Comparison of ENCODE assay signal across 11 cellular contexts in genomic region chr17:76053230-76054111, GRCh38. TPM values are rescaled to one million over a fixed set of nuclear protein-coding genes. Genes with fewer than 3 reads are reported as not detected.
DNase-seq lines count a peak whose midpoint lies in the region; ATAC-seq, FAIRE-seq and TF ChIP-seq lines count a peak whose summit lies in the region.
"Had no signal": no experiment of that assay in that cellular context is flagged by ENCODE, and none has a peak within 500 bp of the region (broad histone marks: within the 10 kb centered on the region; RNA-seq: fewer than 3 reads in every experiment).

No MANE protein-coding gene starts in this region.

- H3K27ac Mint-ChIP-seq in activated T-cell treated with anti-CD3 and anti-CD28 coated beads, Interleukin-2, amount 50 U/mL, for 24 hours, result peak overlapping the region; percentile 74
- peak overlapping the region; percentile 25 for H3K27ac Mint-ChIP-seq in activated naive CD8-positive, alpha-beta T cell treated with anti-CD3 and anti-CD28 coated beads, Interleukin-2, amount 50 U/mL, for 24 hours

- peak in 1 of 4 donors; percentile 20 for TF ChIP-seq EP300 in upper lobe of left lung (IDR thresholded peaks at IDR 0.05)

- TF ChIP-seq POLR2A in upper lobe of left lung (IDR thresholded peaks at IDR 0.05) (no peak), H54 (IDR thresholded peaks at IDR 0.05; ENCODE audit: low read depth, low read length) (no peak)

- peak; percentile 50 for ATAC-seq in activated naive CD8-positive, alpha-beta T cell treated with anti-CD3 and anti-CD28 coated beads, Interleukin-2, amount 50 U/mL, for 24 hours
- ATAC-seq in upper lobe of left lung (ENCODE audit: low FRiP score in 2 of 2), result peak; percentile 65 to 69
- ATAC-seq: left lobe of liver had no signal

- H3K4me1 Mint-ChIP-seq in activated T-cell treated with anti-CD3 and anti-CD28 coated beads, Interleukin-2, amount 50 U/mL, for 24 hours (ENCODE audit: low read depth), result peaks cover 34% of the 10 kb centered on the region
- peaks cover 29% of the 10 kb centered on the region for H3K4me1 Mint-ChIP-seq in activated naive CD8-positive, alpha-beta T cell treated with anti-CD3 and anti-CD28 coated beads, Interleukin-2, amount 50 U/mL, for 24 hours

- H3K9me3 Mint-ChIP-seq in activated T-cell treated with anti-CD3 and anti-CD28 coated beads, Interleukin-2, amount 50 U/mL, for 24 hours, result no peaks in the 10 kb centered on the region
- H3K9me3 Mint-ChIP-seq in activated naive CD8-positive, alpha-beta T cell treated with anti-CD3 and anti-CD28 coated beads, Interleukin-2, amount 50 U/mL, for 24 hours, result no peaks in the 10 kb centered on the region
- H3K9me3 Mint-ChIP-seq: central memory CD8-positive, alpha-beta T cell had no signal

- intact Hi-C loops in kidney (cut with DNase I), result no loop called here

- in situ Hi-C loops in GM13977 (cut with MboI; ENCODE audit: low pct_unique_long_range_greater_than_20kb, low sequenced_read_pairs, unreplicated experiment), result no loop called here

- H3K27me3 ChIP-seq in upper lobe of left lung, result no peaks in the 10 kb centered on the region

- H3K27ac ChIP-seq in kidney (ENCODE audit: low read depth in 2 of 2, low read length in 2 of 2) (no peak overlapping the region), upper lobe of left lung (peak overlapping the region; percentile 74 to 81 (median 78))

- H3K4me3 Mint-ChIP-seq in activated T-cell treated with anti-CD3 and anti-CD28 coated beads, Interleukin-2, amount 50 U/mL, for 24 hours, result no peak overlapping the region
- no peak overlapping the region for H3K4me3 Mint-ChIP-seq in activated naive CD8-positive, alpha-beta T cell treated with anti-CD3 and anti-CD28 coated beads, Interleukin-2, amount 50 U/mL, for 24 hours
- H3K4me3 Mint-ChIP-seq: central memory CD8-positive, alpha-beta T cell had no signal

- peaks cover 92% of the 10 kb centered on the region for H3K36me3 Mint-ChIP-seq in activated T-cell treated with anti-CD3 and anti-CD28 coated beads, Interleukin-2, amount 50 U/mL, for 24 hours (ENCODE audit: low read depth)
- peaks cover 52% of the 10 kb centered on the region for H3K36me3 Mint-ChIP-seq in activated naive CD8-positive, alpha-beta T cell treated with anti-CD3 and anti-CD28 coated beads, Interleukin-2, amount 50 U/mL, for 24 hours (ENCODE audit: low read depth)

- H3K27me3 Mint-ChIP-seq in activated T-cell treated with anti-CD3 and anti-CD28 coated beads, Interleukin-2, amount 50 U/mL, for 24 hours, result no peaks in the 10 kb centered on the region
- no peaks in the 10 kb centered on the region for H3K27me3 Mint-ChIP-seq in activated naive CD8-positive, alpha-beta T cell treated with anti-CD3 and anti-CD28 coated beads, Interleukin-2, amount 50 U/mL, for 24 hours
- H3K27me3 Mint-ChIP-seq: central memory CD8-positive, alpha-beta T cell had no signal

- no peak for DNase-seq in activated T-cell treated with anti-CD3 and anti-CD28 coated beads, Interleukin-2, amount 50 U/mL, for 24 hours
- no peak for DNase-seq in activated T-cell treated with anti-CD3 and anti-CD28 coated beads, Interleukin-2, amount 50 U/mL, for 1 hour
- DNase-seq in activated naive CD8-positive, alpha-beta T cell treated with anti-CD3 and anti-CD28 coated beads, Interleukin-2, amount 50 U/mL, for 24 hours, result no peak
- DNase-seq in kidney (peak; percentile 9), upper lobe of left lung (peak in 1 of 2 donors; percentile 71), H54 (ENCODE audit: insufficient read length, low spot score) (no peak), GM13977 (ENCODE audit: low spot score) (no peak), occipital lobe (lab: John Stamatoyannopoulos, UW) (no peak)
- DNase-seq: NCI-H1694 had no signal

- H3K9me3 ChIP-seq in kidney (ENCODE audit: control insufficient read depth in 1 of 2, low read length in 2 of 2) (no peaks in the 10 kb centered on the region), upper lobe of left lung (no peaks in the 10 kb centered on the region)

- peaks cover 33 to 42% of the 10 kb centered on the region in 2 donors for H3K36me3 ChIP-seq in kidney (ENCODE audit: control insufficient read depth in 1 of 2, insufficient read depth in 2 of 2, low read length in 2 of 2)
- peaks cover 33 to 96% (median 61%) of the 10 kb centered on the region in 4 donors for H3K36me3 ChIP-seq in upper lobe of left lung

- 66 to 68% methylated on average over 17 of the region's 17 CpGs for WGBS in upper lobe of left lung, 2 donors

- no peak for TF ChIP-seq CTCF in kidney (IDR thresholded peaks at IDR 0.05; ENCODE audit: borderline replicate concordance, extremely low read depth, insufficient read depth)
- no peak for TF ChIP-seq CTCF in upper lobe of left lung (IDR thresholded peaks at IDR 0.05)
- no peak for TF ChIP-seq CTCF in GM13977 (IDR thresholded peaks at IDR 0.05; ENCODE audit: extremely low read depth, insufficient read depth, missing control alignments)

- no peak overlapping the region for H3K9ac ChIP-seq in kidney (ENCODE audit: low read length in 2 of 2)

- H3K4me3 ChIP-seq in kidney (ENCODE audit: low read length in 2 of 2) (no peak overlapping the region), upper lobe of left lung (no peak overlapping the region)

- H3K4me1 ChIP-seq in kidney (ENCODE audit: control insufficient read depth in 1 of 2, insufficient read depth in 1 of 2, low read depth in 1 of 2, low read length in 2 of 2) (peaks cover 0 to 4% of the 10 kb centered on the region in 2 donors), upper lobe of left lung (peaks cover 0 to 20% (median 11%) of the 10 kb centered on the region in 4 donors)

- no peak for FAIRE-seq in kidney (lab: Jason Lieb, UNC)
- no peak for FAIRE-seq in H54 (lab: Jason Lieb, UNC)

RNA-seq across cellular contexts. Expression of gene SRP68, which starts 18.8 kb away (rescaled TPM):
- 68.1 TPM for total RNA-seq in kidney
- polyA plus RNA-seq in kidney (ENCODE audit: insufficient read depth, low read depth, low replicate concordance), result 52.7 TPM
- total RNA-seq in upper lobe of left lung, result 10 to 100 TPM; 41.8 to 68.2 (median 56.1) TPM
- 17.0 TPM for total RNA-seq in occipital lobe

RNA-seq across cellular contexts. Expression of gene GALR2, which starts 21.1 kb away (rescaled TPM):
- total RNA-seq in kidney (not detected), upper lobe of left lung (under 1 TPM in 1 of 6 donors, not detected in 5; 0.61 TPM), occipital lobe (not detected)
- not detected for polyA plus RNA-seq in kidney (ENCODE audit: insufficient read depth, low read depth, low replicate concordance)
- total RNA-seq: left lobe of liver had no signal

RNA-seq across cellular contexts. Expression of gene ZACN, which starts 25.5 kb away (rescaled TPM):
- total RNA-seq in kidney, result 0.22 TPM
- not detected for polyA plus RNA-seq in kidney (ENCODE audit: insufficient read depth, low read depth, low replicate concordance)
- total RNA-seq in upper lobe of left lung, result not detected
- not detected for total RNA-seq in occipital lobe
- total RNA-seq: left lobe of liver had no signal

RNA-seq across cellular contexts. Expression of gene EVPL, which starts 26.4 kb away (rescaled TPM):
- total RNA-seq in kidney (23.5 TPM), upper lobe of left lung (100 to 1,000 TPM in 1 of 6 donors, 10 to 100 TPM in 5; 47.5 to 142 (median 63.4) TPM), occipital lobe (not detected)
- polyA plus RNA-seq in kidney (ENCODE audit: insufficient read depth, low read depth, low replicate concordance), result 11.1 TPM

RNA-seq across cellular contexts. Expression of gene EXOC7, which starts 50.1 kb away (rescaled TPM):
- total RNA-seq in kidney, result 143 TPM
- 83.2 TPM for polyA plus RNA-seq in kidney (ENCODE audit: insufficient read depth, low read depth, low replicate concordance)
- 100 to 1,000 TPM in 3 of 6 donors, 10 to 100 TPM in 3; 69.4 to 233 (median 103) TPM for total RNA-seq in upper lobe of left lung
- total RNA-seq in occipital lobe, result 93.3 TPM

Comparison
In these comparisons a context has a peak if more than half of its experiments do, and no peak if none do; other contexts are left out.
1. H3K27ac ChIP-seq: peak in upper lobe of left lung (4 of 4); none in kidney (0 of 2).